11 cellular contexts compared by ENCODE assay signal in the genomic region with DNA sequence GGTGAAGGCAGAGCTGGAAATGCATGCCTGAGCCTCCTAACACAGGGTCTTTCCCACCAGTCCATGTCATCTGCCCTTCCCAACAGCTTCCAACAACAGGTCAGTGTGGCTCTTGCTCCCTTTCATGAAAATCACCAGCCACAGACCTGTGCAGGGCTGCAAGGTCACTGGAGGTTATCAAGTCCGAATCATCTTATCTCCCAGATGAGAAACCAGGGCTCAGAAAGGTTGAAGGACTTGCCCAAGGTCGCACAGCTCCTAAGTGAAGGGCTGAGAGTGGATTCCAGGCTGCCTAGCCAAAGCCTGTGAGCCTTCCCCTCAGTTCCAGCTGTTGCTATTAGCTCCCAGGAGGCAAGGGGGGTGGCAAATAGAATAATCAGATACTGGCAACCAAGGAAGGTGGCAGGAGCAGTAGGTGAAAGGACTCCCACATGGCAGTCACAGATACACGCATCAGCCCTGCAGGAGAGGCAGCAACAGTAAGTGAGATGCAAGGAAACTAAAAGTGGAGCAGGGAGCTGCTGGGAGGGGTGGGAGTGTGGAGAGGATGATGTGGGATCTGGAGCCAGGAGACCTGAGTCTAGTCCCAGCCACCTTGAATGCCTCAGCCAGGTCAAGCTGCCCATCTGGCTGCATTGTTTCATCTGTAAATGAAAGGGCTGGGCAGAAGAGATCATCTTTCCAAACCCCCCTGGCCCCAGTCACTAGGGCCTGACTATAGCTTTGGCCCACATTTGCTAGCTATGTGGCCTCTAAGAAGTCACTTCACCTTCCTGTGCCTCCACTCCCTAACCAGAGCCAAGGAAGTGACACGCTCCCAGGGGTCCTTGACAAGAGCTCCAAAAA.
DNase-seq lines count a peak whose midpoint lies in the region; ATAC-seq, FAIRE-seq and TF ChIP-seq lines count a peak whose summit lies in the region.
"Had no signal": no experiment of that assay in that cellular context is flagged by ENCODE, and none has a peak within 500 bp of the region (broad histone marks: within the 10 kb centered on the region; RNA-seq: fewer than 3 reads in every experiment).

No MANE protein-coding gene starts in this region.

- H3K27me3 ChIP-seq in breast epithelium = no peaks in the 10 kb centered on the region
- H3K27me3 ChIP-seq in astrocyte (ENCODE audit: insufficient read depth, low read length) = no peaks in the 10 kb centered on the region

- H3K36me3 Mint-ChIP-seq in MCF 10A (ENCODE audit: insufficient read depth, unreplicated experiment) (peaks cover 7% of the 10 kb centered on the region), astrocyte (ENCODE audit: low read depth, unreplicated experiment) (peaks cover 11% of the 10 kb centered on the region), natural killer cell (no peaks in the 10 kb centered on the region), type B pancreatic cell (peaks cover 8% of the 10 kb centered on the region)

- no peak overlapping the region for H2AFZ ChIP-seq in astrocyte (ENCODE audit: low read depth, low read length)

- TF ChIP-seq CTCF in breast epithelium (IDR thresholded peaks at IDR 0.05) (no peak), MCF 10A (IDR thresholded peaks at IDR 0.05; ENCODE audit: unreplicated experiment) (no peak), astrocyte (IDR thresholded peaks at IDR 0.05; ENCODE audit: insufficient read depth, low read depth, low read length) (no peak), natural killer cell (IDR thresholded peaks at IDR 0.05) (no peak), type B pancreatic cell (conservative IDR thresholded peaks at IDR 0.05) (no peak)

- H3K9me3 Mint-ChIP-seq in MCF 10A (ENCODE audit: unreplicated experiment) = no peaks in the 10 kb centered on the region
- H3K9me3 Mint-ChIP-seq in astrocyte (ENCODE audit: unreplicated experiment) = no peaks in the 10 kb centered on the region
- no peaks in the 10 kb centered on the region for H3K9me3 Mint-ChIP-seq in natural killer cell
- H3K9me3 Mint-ChIP-seq in type B pancreatic cell = no peaks in the 10 kb centered on the region

- H3K27ac Mint-ChIP-seq in MCF 10A (ENCODE audit: low read depth, unreplicated experiment) (no peak overlapping the region), astrocyte (ENCODE audit: unreplicated experiment) (peak overlapping the region; percentile 34), natural killer cell (peak overlapping the region; percentile 72 to 85), type B pancreatic cell (no peak overlapping the region)
- H3K27ac Mint-ChIP-seq: activated CD8-positive, alpha-beta memory T cell treated with anti-CD3 and anti-CD28 coated beads, Interleukin-2, amount 10 ng/mL, durations not matched to agents 7 days and 5 days had no signal

- H3K4me1 ChIP-seq in breast epithelium = peaks cover 0 to 22% of the 10 kb centered on the region in 2 donors
- peaks cover 33% of the 10 kb centered on the region for H3K4me1 ChIP-seq in astrocyte (ENCODE audit: insufficient read depth, low read length)

- no peak for ATAC-seq in natural killer cell
- no peak for ATAC-seq in GM21825 (IDR thresholded peaks at IDR 0.05; ENCODE audit: unreplicated experiment)
- no peak for ATAC-seq in GM18520 (IDR thresholded peaks at IDR 0.05; ENCODE audit: unreplicated experiment)
- ATAC-seq: activated CD8-positive, alpha-beta memory T cell treated with anti-CD3 and anti-CD28 coated beads, Interleukin-2, amount 10 ng/mL, durations not matched to agents 7 days and 5 days; HCT116 had no signal

- no peak overlapping the region for H3K4me3 Mint-ChIP-seq in MCF 10A (ENCODE audit: unreplicated experiment)
- H3K4me3 Mint-ChIP-seq in astrocyte (ENCODE audit: unreplicated experiment) = no peak overlapping the region
- H3K4me3 Mint-ChIP-seq in natural killer cell = peak overlapping the region; percentile 50
- peak overlapping the region; percentile 28 for H3K4me3 Mint-ChIP-seq in type B pancreatic cell
- H3K4me3 Mint-ChIP-seq: activated CD8-positive, alpha-beta memory T cell treated with anti-CD3 and anti-CD28 coated beads, Interleukin-2, amount 10 ng/mL, durations not matched to agents 7 days and 5 days had no signal

- CTCF ChIA-PET in MCF 10A (lab: Yijun Ruan, JAX) = interaction anchor here (0.6 to 1.1 kb wide), 2 partner anchors 43 to 100 kb away, joined by 3 read pairs; no protein-coding TSS in a partner anchor

- no peak for TF ChIP-seq POLR2A in breast epithelium (IDR thresholded peaks at IDR 0.05)

- intact Hi-C loops in breast epithelium (cut with DNase I; ENCODE audit: low total_unique reads) = no loop called here
- intact Hi-C loops in MCF 10A (cut with micrococcal nuclease) = no loop called here
- intact Hi-C loops in natural killer cell (cut with micrococcal nuclease) = no loop called here

- H3K4me1 Mint-ChIP-seq in MCF 10A (ENCODE audit: insufficient read depth, unreplicated experiment) (peaks cover 17% of the 10 kb centered on the region), astrocyte (ENCODE audit: low read depth, unreplicated experiment) (peaks cover 50% of the 10 kb centered on the region), natural killer cell (peaks cover 82 to 97% of the 10 kb centered on the region in 2 donors), type B pancreatic cell (ENCODE audit: unreplicated experiment) (peaks cover 81% of the 10 kb centered on the region)

- H3K79me2 ChIP-seq in astrocyte (ENCODE audit: insufficient read depth, low read length) = peaks cover 63% of the 10 kb centered on the region

- no peak overlapping the region for H3K4me3 ChIP-seq in breast epithelium
- H3K4me3 ChIP-seq in astrocyte (ENCODE audit: insufficient read depth, low read depth, low read length) = no peak overlapping the region

- BruUV-seq in MCF 10A (replicated peaks; lab: Mats Ljungman, UMichigan) = no TSS peak

- DNase-seq in breast epithelium (ENCODE audit: low spot score in 2 of 2) (no peak), MCF 10A (ENCODE audit: unreplicated experiment) (no peak), astrocyte (ENCODE audit: low read depth) (no peak), natural killer cell (no peak), type B pancreatic cell (ENCODE audit: extremely low spot score, unreplicated experiment) (no peak), iPS-NIHi11 (ENCODE audit: low spot score) (no peak)
- DNase-seq: activated CD8-positive, alpha-beta memory T cell treated with anti-CD3 and anti-CD28 coated beads, Interleukin-2, amount 10 ng/mL, durations not matched to agents 7 days and 5 days; kidney glomerular epithelial cell had no signal

- H3K9me3 ChIP-seq in breast epithelium (no peaks in the 10 kb centered on the region), astrocyte (ENCODE audit: insufficient read depth, low read depth, low read length) (no peaks in the 10 kb centered on the region)

- POLR2A ChIA-PET in MCF 10A (lab: Yijun Ruan, JAX) = no interaction called here

- no peak overlapping the region for H3K9ac ChIP-seq in astrocyte (ENCODE audit: low read length)

- H3K27ac ChIP-seq in breast epithelium (peak overlapping the region; percentile 27 to 70), astrocyte (ENCODE audit: low read depth, low read length) (no peak overlapping the region)

- no peak for FAIRE-seq in astrocyte (lab: Jason Lieb, UNC)

- peaks cover 72% of the 10 kb centered on the region for H4K20me1 ChIP-seq in astrocyte (ENCODE audit: insufficient read depth, low read length)

- H3K27me3 Mint-ChIP-seq in MCF 10A (ENCODE audit: insufficient read depth, unreplicated experiment) (no peaks in the 10 kb centered on the region), astrocyte (ENCODE audit: low read depth, unreplicated experiment) (no peaks in the 10 kb centered on the region), natural killer cell (ENCODE audit: low read depth in 2 of 2) (no peaks in the 10 kb centered on the region), type B pancreatic cell (no peaks in the 10 kb centered on the region)
- H3K27me3 Mint-ChIP-seq: activated CD8-positive, alpha-beta memory T cell treated with anti-CD3 and anti-CD28 coated beads, Interleukin-2, amount 10 ng/mL, durations not matched to agents 7 days and 5 days had no signal

- no peak overlapping the region for H3K4me2 ChIP-seq in astrocyte (ENCODE audit: low read length)

- H3K36me3 ChIP-seq in breast epithelium (no peaks in the 10 kb centered on the region), astrocyte (ENCODE audit: insufficient read depth, low read length) (no peaks in the 10 kb centered on the region)

Comparison
In these comparisons a context has a peak if more than half of its experiments do, and no peak if none do; other contexts are left out.
1. H3K27ac Mint-ChIP-seq: peak in astrocyte (single experiment) and natural killer cell (2 of 2); none in MCF 10A (single experiment) and type B pancreatic cell (single experiment).
2. H3K4me3 Mint-ChIP-seq: peak in natural killer cell (single experiment) and type B pancreatic cell (single experiment); none in MCF 10A (single experiment) and astrocyte (single experiment).